Comparison of ENCODE assay signal across 15 cellular contexts in the genomic region with DNA sequence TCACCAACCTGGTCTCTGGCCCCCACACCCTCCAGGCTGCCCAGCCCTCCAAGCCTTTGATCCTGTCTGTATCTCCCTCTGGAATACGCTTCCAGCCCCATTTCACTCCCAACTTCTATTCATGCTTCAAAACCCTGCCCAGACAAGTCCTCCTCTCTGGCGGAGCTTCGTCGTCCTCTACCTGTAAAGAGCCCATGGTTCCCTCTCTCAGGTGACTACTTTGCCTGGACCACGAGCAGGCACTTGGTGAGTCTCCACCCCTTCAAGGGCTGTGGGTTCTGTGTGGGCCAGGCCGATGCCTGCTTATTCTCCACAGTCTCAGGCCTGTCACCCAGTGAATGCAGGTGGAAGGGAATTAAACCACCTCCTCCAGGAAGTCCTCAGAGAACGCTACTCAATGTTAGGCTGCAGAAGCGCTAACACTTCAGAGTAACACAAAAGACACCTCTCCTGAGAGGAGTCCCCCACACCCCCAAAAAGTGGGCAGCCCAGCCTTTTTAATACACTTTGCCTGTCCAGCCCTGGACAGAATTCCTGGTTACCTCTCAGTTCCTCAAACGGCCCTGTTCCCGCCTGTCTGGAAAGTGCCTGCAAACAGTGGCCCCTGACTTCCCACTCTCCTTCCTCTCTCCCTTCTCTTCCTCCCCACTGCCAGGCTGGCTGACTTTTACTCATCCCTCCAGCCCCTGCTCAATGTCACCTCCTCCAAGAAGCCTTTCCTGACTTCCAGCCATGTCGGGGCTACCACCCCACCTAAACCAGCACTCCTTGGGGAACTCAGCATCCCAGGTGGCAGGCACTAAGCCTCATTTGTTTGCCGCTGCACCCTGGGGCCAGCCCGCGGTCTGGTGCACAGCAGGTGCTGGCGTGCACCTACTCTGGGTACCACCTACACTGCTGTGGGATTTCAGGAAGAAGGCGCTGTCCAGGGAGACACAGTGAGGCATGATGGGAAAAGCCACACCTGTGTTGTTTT. TPM values are rescaled to one million over a fixed set of nuclear protein-coding genes. Genes with fewer than 3 reads are reported as not detected.
A peak's percentile ranks its signal among the peaks of the same experiment; 100 is the strongest.
DNase-seq lines count a peak whose midpoint lies in the region; ATAC-seq and TF ChIP-seq lines count a peak whose summit lies in the region.
"Had no signal": no experiment of that assay in that cellular context is flagged by ENCODE, and none has a peak within 500 bp of the region (broad histone marks: within the 10 kb centered on the region; RNA-seq: fewer than 3 reads in every experiment).

No MANE protein-coding gene starts in this region.

- peak overlapping the region; percentile 45 for H3K4me3 Mint-ChIP-seq in activated T-helper 2 cell treated with anti-CD3 and anti-CD28 coated beads, Interferon-gamma antibody, Interleukin-2, Interleukin-4, amounts not matched to agents 10 μg/mL and 5 μg/mL and 100 μg/mL, durations not matched to agents 14 hours and 24 hours and 36 hours (ENCODE audit: low read depth)
- no peak overlapping the region for H3K4me3 Mint-ChIP-seq in nephron progenitor cell
- no peak overlapping the region for H3K4me3 Mint-ChIP-seq in endothelial cell (ENCODE audit: unreplicated experiment)

- H3K4me1 Mint-ChIP-seq in activated T-helper 2 cell treated with anti-CD3 and anti-CD28 coated beads, Interferon-gamma antibody, Interleukin-2, Interleukin-4, amounts not matched to agents 10 μg/mL and 5 μg/mL and 100 μg/mL, durations not matched to agents 14 hours and 24 hours and 36 hours (ENCODE audit: low read depth): peaks cover 90% of the 10 kb centered on the region
- H3K4me1 Mint-ChIP-seq in nephron progenitor cell (peaks cover 26% of the 10 kb centered on the region), endothelial cell (ENCODE audit: unreplicated experiment) (peaks cover 20% of the 10 kb centered on the region)

- H4K5ac ChIP-seq in IMR-90 (ENCODE audit: low read depth, low read length): no peak overlapping the region

- no peak overlapping the region for H3K4me2 ChIP-seq in SK-N-SH
- no peak overlapping the region for H3K4me2 ChIP-seq in IMR-90 (ENCODE audit: low read depth, low read length)

- H3K18ac ChIP-seq in IMR-90 (ENCODE audit: low read depth, low read length): no peak overlapping the region

- H3K27me3 Mint-ChIP-seq in activated T-helper 2 cell treated with anti-CD3 and anti-CD28 coated beads, Interferon-gamma antibody, Interleukin-2, Interleukin-4, amounts not matched to agents 10 μg/mL and 5 μg/mL and 100 μg/mL, durations not matched to agents 14 hours and 24 hours and 36 hours (ENCODE audit: low read depth): no peaks in the 10 kb centered on the region
- H3K27me3 Mint-ChIP-seq in nephron progenitor cell (ENCODE audit: low read depth, poor library complexity): peaks cover 11% of the 10 kb centered on the region
- H3K27me3 Mint-ChIP-seq in endothelial cell (ENCODE audit: unreplicated experiment): peaks cover 11% of the 10 kb centered on the region

- H2AK9ac ChIP-seq in IMR-90 (replicated peaks; ENCODE audit: low read depth, low read length, poor library complexity): peak overlapping the region; percentile 28

- H3K27me3 ChIP-seq in SK-N-SH (ENCODE audit: insufficient read depth) (no peaks in the 10 kb centered on the region), IMR-90 (ENCODE audit: control insufficient read depth, insufficient read depth, low read length) (no peaks in the 10 kb centered on the region; the same call in 1 of the 2 replicates)

- H3K4me3 ChIP-seq in SK-N-SH (ENCODE audit: low read depth in 2 of 2, low read length in 1 of 2) (no peak overlapping the region), IMR-90 (ENCODE audit: insufficient read depth, low read depth, low read length) (no peak overlapping the region)

- H3K27ac Mint-ChIP-seq in activated T-helper 2 cell treated with anti-CD3 and anti-CD28 coated beads, Interferon-gamma antibody, Interleukin-2, Interleukin-4, amounts not matched to agents 10 μg/mL and 5 μg/mL and 100 μg/mL, durations not matched to agents 14 hours and 24 hours and 36 hours: peak overlapping the region; percentile 88
- peak overlapping the region; percentile 88 for H3K27ac Mint-ChIP-seq in nephron progenitor cell
- H3K27ac Mint-ChIP-seq in endothelial cell (ENCODE audit: unreplicated experiment): no peak overlapping the region

- in situ Hi-C loops in IMR-90 (cut with MboI; ENCODE audit: low sequenced_read_pairs): no loop called here

- POLR2A ChIA-PET in SK-N-SH (lab: Yijun Ruan, JAX) (no interaction called here), IMR-90 (lab: Charles Lee; ENCODE audit: unreplicated experiment) (no interaction called here)

- no peak for TF ChIP-seq EP300 in SK-N-SH (IDR thresholded peaks at IDR 0.05; ENCODE audit: borderline replicate concordance in 1 of 2, low read depth in 1 of 2, low read length in 1 of 2)

- H2BK5ac ChIP-seq in IMR-90 (ENCODE audit: low read depth, low read length, poor library complexity, severe bottlenecking): no peak overlapping the region

- no peak overlapping the region for H3K14ac ChIP-seq in IMR-90 (replicated peaks; ENCODE audit: low read depth, low read length)

- no peak overlapping the region for H2BK15ac ChIP-seq in IMR-90 (ENCODE audit: low read depth, low read length)

- peaks cover 3% of the 10 kb centered on the region for H3F3A ChIP-seq in SK-N-SH (replicated peaks; ENCODE audit: insufficient read depth)

- H4K91ac ChIP-seq in IMR-90 (ENCODE audit: insufficient read depth, low read depth, low read length): no peak overlapping the region

- no peaks in the 10 kb centered on the region for H3K9me3 Mint-ChIP-seq in activated T-helper 2 cell treated with anti-CD3 and anti-CD28 coated beads, Interferon-gamma antibody, Interleukin-2, Interleukin-4, amounts not matched to agents 10 μg/mL and 5 μg/mL and 100 μg/mL, durations not matched to agents 14 hours and 24 hours and 36 hours
- H3K9me3 Mint-ChIP-seq in nephron progenitor cell (no peaks in the 10 kb centered on the region), endothelial cell (ENCODE audit: unreplicated experiment) (no peaks in the 10 kb centered on the region)

- no peak overlapping the region for H2BK120ac ChIP-seq in IMR-90 (ENCODE audit: low read depth, low read length)

- TF ChIP-seq POLR2A in IMR-90 (IDR thresholded peaks at IDR 0.05; ENCODE audit: low read depth, low read length): no peak

- H3K56ac ChIP-seq in IMR-90 (ENCODE audit: extremely low read depth, insufficient read depth, low read length): no peak overlapping the region

- no peak overlapping the region for H2AFZ ChIP-seq in SK-N-SH (ENCODE audit: low read depth)
- no peak overlapping the region for H2AFZ ChIP-seq in IMR-90 (replicated peaks; ENCODE audit: low read length, poor library complexity)

- no peaks in the 10 kb centered on the region for H3K36me3 ChIP-seq in SK-N-SH (replicated peaks in 1 of 2; ENCODE audit: control insufficient read depth in 1 of 2, insufficient read depth in 2 of 2, low read length in 1 of 2)
- H3K36me3 ChIP-seq in IMR-90 (ENCODE audit: control insufficient read depth, insufficient read depth, low read length): no peaks in the 10 kb centered on the region

- H3K4ac ChIP-seq in IMR-90 (ENCODE audit: low read depth, low read length): no peak overlapping the region

- peaks cover 94% of the 10 kb centered on the region for H3K36me3 Mint-ChIP-seq in activated T-helper 2 cell treated with anti-CD3 and anti-CD28 coated beads, Interferon-gamma antibody, Interleukin-2, Interleukin-4, amounts not matched to agents 10 μg/mL and 5 μg/mL and 100 μg/mL, durations not matched to agents 14 hours and 24 hours and 36 hours (ENCODE audit: low read depth)
- H3K36me3 Mint-ChIP-seq in nephron progenitor cell (ENCODE audit: low read depth) (no peaks in the 10 kb centered on the region), endothelial cell (ENCODE audit: low read depth, unreplicated experiment) (no peaks in the 10 kb centered on the region)

- H3K9me3 ChIP-seq in SK-N-SH (no peaks in the 10 kb centered on the region), IMR-90 (ENCODE audit: control insufficient read depth, insufficient read depth, low read length) (no peaks in the 10 kb centered on the region)

- H3K27ac ChIP-seq in SK-N-SH (ENCODE audit: low read depth in 2 of 2, low read length in 1 of 2): no peak overlapping the region
- H3K27ac ChIP-seq in IMR-90 (ENCODE audit: insufficient read depth, low read length): no peak overlapping the region
- H3K27ac ChIP-seq: 22Rv1, VCaP had no signal

- BruUV-seq in IMR-90 (replicated peaks; lab: Mats Ljungman, UMichigan): no TSS peak

- CTCF ChIA-PET in SK-N-SH (lab: Yijun Ruan, JAX) (interaction anchor here (1.1 kb wide), 1 partner anchor 25 kb away, joined by 4 read pairs; no protein-coding TSS in a partner anchor), IMR-90 (lab: Yijun Ruan, JAX) (no interaction called here)

- no peak overlapping the region for H2BK20ac ChIP-seq in IMR-90 (ENCODE audit: low read depth, low read length)

- no peak overlapping the region for H4K8ac ChIP-seq in IMR-90 (ENCODE audit: low read depth in 2 of 2, low read length in 2 of 2)

- H4K20me1 ChIP-seq in SK-N-SH (ENCODE audit: insufficient read depth) (no peaks in the 10 kb centered on the region), IMR-90 (ENCODE audit: insufficient read depth, low read length) (peaks cover 7% of the 10 kb centered on the region; the same call in 1 of the 2 replicates)

- H3K79me2 ChIP-seq in SK-N-SH (ENCODE audit: insufficient read depth): no peaks in the 10 kb centered on the region

- dilution Hi-C loops in IMR-90 (cut with HindIII; ENCODE audit: low sequenced_read_pairs, unreplicated experiment): no loop called here

- H3K4me1 ChIP-seq in SK-N-SH (ENCODE audit: control insufficient read depth in 1 of 2, insufficient read depth in 2 of 2, low read depth in 1 of 2, low read length in 1 of 2) (no peaks in the 10 kb centered on the region; a peak in 1 of 4 replicates), IMR-90 (ENCODE audit: control insufficient read depth, insufficient read depth, low read length) (peaks cover 4% of the 10 kb centered on the region)

- no peak for TF ChIP-seq CTCF in SK-N-SH (IDR thresholded peaks at IDR 0.05)
- TF ChIP-seq CTCF in IMR-90 (conservative IDR thresholded peaks at IDR 0.05; ENCODE audit: low read depth, low read length): no peak
- TF ChIP-seq CTCF in nephron progenitor cell (IDR thresholded peaks at IDR 0.05): no peak
- TF ChIP-seq CTCF in endothelial cell (IDR thresholded peaks at IDR 0.05; ENCODE audit: unreplicated experiment): no peak

- no peak for TF ChIP-seq RAD21 in SK-N-SH (IDR thresholded peaks at IDR 0.05; ENCODE audit: low read length)
- TF ChIP-seq RAD21 in IMR-90 (IDR thresholded peaks at IDR 0.05; ENCODE audit: low read length): no peak

- no peaks in the 10 kb centered on the region for H3K9me2 ChIP-seq in SK-N-SH

- H3K9me1 ChIP-seq in IMR-90 (ENCODE audit: insufficient read depth, low read length): no peaks in the 10 kb centered on the region

- WGBS in SK-N-SH (ENCODE audit: low lambda C conversion rate): 89% methylated on average over 16 of the region's 16 CpGs
- WGBS in IMR-90 (ENCODE audit: extremely low coverage in 2 of 2, insufficient read length in 1 of 2), 2 experiments: 100% methylated on average over 5 of the region's 16 CpGs; no CpG with 5 or more reads in 1 of the 2 experiments

- H3K23ac ChIP-seq in IMR-90 (ENCODE audit: low read depth, low read length): no peak overlapping the region

- H3K9ac ChIP-seq in SK-N-SH (no peak overlapping the region), IMR-90 (ENCODE audit: low read depth, low read length) (no peak overlapping the region)

- H2AK5ac ChIP-seq in IMR-90 (ENCODE audit: low read depth, low read length): peak overlapping the region; percentile 26; the same call in 1 of the 2 replicates

- ATAC-seq in SK-N-SH treated with all-trans-retinoic acid at 6 μM for 48 hours (no peak), IMR-90 (ENCODE audit: low read depth) (no peak)

- intact Hi-C loops in IMR-90 (cut with micrococcal nuclease): no loop called here
- intact Hi-C loops in activated T-helper 2 cell treated with anti-CD3 and anti-CD28 coated beads, Interferon-gamma antibody, Interleukin-2, Interleukin-4, amounts not matched to agents 10 μg/mL and 5 μg/mL and 100 μg/mL, durations not matched to agents 14 hours and 24 hours and 36 hours (cut with micrococcal nuclease): loop anchor here (5.0 to 10.0 kb wide), 4 partner anchors 32 to 370 kb away; a partner anchor contains a TSS

- no peaks in the 10 kb centered on the region; a peak in 1 of 4 replicates for H3K79me1 ChIP-seq in IMR-90 (ENCODE audit: low read depth in 1 of 2, low read length in 2 of 2)

- DNase-seq in SK-N-SH: no peak
- DNase-seq in IMR-90: no peak
- no peak for DNase-seq in activated T-helper 2 cell treated with anti-CD3 and anti-CD28 coated beads, Interferon-gamma antibody, Interleukin-2, Interleukin-4, amounts not matched to agents 10 μg/mL and 5 μg/mL and 100 μg/mL, durations not matched to agents 14 hours and 24 hours and 36 hours (ENCODE audit: low spot score)
- DNase-seq in nephron progenitor cell: no peak
- no peak for DNase-seq in mucosa of gallbladder (ENCODE audit: low spot score)
- no peak for DNase-seq in endothelial cell (ENCODE audit: low spot score)
- no peak for DNase-seq in NCI-H2107 (lab: John Stamatoyannopoulos, UW)
- DNase-seq: anterior cingulate cortex; effector CD4-positive, alpha-beta T cell; NCI-H446 had no signal

RNA-seq across cellular contexts. Expression of a gene that starts 9.0 kb away (rescaled TPM):
- polyA plus RNA-seq in SK-N-SH (2012; rRNA removed) (22.6 and 29.9 TPM in 2 replicates), IMR-90 (2012; rRNA removed) (72.3 and 77.1 TPM in 2 replicates)
- 14.6 and 19.9 TPM in 2 replicates for polyA plus RNA-seq in SK-N-SH (2012; cell fraction: cytosol; rRNA removed)
- polyA plus RNA-seq in SK-N-SH (2012; cell fraction: nucleus; rRNA removed): 20.3 and 21.2 TPM in 2 replicates
- total RNA-seq in IMR-90 (2012; rRNA removed) (10.0 and 11.1 TPM in 2 replicates), mucosa of gallbladder (46.4 TPM), endothelial cell (ENCODE audit: unreplicated experiment) (16.6 TPM)
- polyA plus RNA-seq in IMR-90 (2012; cell fraction: cytosol; rRNA removed): 56.9 and 106 TPM in 2 replicates
- polyA plus RNA-seq in IMR-90 (2012; cell fraction: nucleus; rRNA removed; ENCODE audit: low replicate concordance): 33.8 and 79.6 TPM in 2 replicates
- total RNA-seq in activated T-helper 2 cell treated with anti-CD3 and anti-CD28 coated beads, Interferon-gamma antibody, Interleukin-2, Interleukin-4, amounts not matched to agents 10 μg/mL and 5 μg/mL and 100 μg/mL, durations not matched to agents 14 hours and 24 hours and 36 hours: 499 and 506 TPM in 2 replicates

RNA-seq across cellular contexts. Expression of a gene that starts 22.7 kb away (rescaled TPM):
- 0.02 TPM in 1 of 2 replicates, not detected in the other for polyA plus RNA-seq in SK-N-SH (2012; rRNA removed)
- 0.03 TPM in 2 replicates for polyA plus RNA-seq in SK-N-SH (2012; cell fraction: cytosol; rRNA removed)
- polyA plus RNA-seq in SK-N-SH (2012; cell fraction: nucleus; rRNA removed): 0.01 and 0.04 TPM in 2 replicates
- total RNA-seq in IMR-90 (2012; rRNA removed): under 0.01 TPM in 2 replicates
- polyA plus RNA-seq in IMR-90 (2012; rRNA removed): 0.07 TPM in 2 replicates
- 0.03 and 0.04 TPM in 2 replicates for polyA plus RNA-seq in IMR-90 (2012; cell fraction: cytosol; rRNA removed)
- 0.09 and 0.16 TPM in 2 replicates for polyA plus RNA-seq in IMR-90 (2012; cell fraction: nucleus; rRNA removed; ENCODE audit: low replicate concordance)
- 0.64 and 0.75 TPM in 2 replicates for total RNA-seq in activated T-helper 2 cell treated with anti-CD3 and anti-CD28 coated beads, Interferon-gamma antibody, Interleukin-2, Interleukin-4, amounts not matched to agents 10 μg/mL and 5 μg/mL and 100 μg/mL, durations not matched to agents 14 hours and 24 hours and 36 hours
- total RNA-seq in mucosa of gallbladder: 0.06 TPM
- total RNA-seq in endothelial cell (ENCODE audit: unreplicated experiment): 0.13 TPM
- total RNA-seq: lower leg skin, subcutaneous adipose tissue had no signal

RNA-seq across cellular contexts. Expression of a gene that starts 47.0 kb away (rescaled TPM):
- polyA plus RNA-seq in SK-N-SH (2012; rRNA removed) (47.4 and 47.7 TPM in 2 replicates), IMR-90 (2012; rRNA removed) (10.0 and 10.9 TPM in 2 replicates)
- 20.7 and 30.3 TPM in 2 replicates for polyA plus RNA-seq in SK-N-SH (2012; cell fraction: cytosol; rRNA removed)
- polyA plus RNA-seq in SK-N-SH (2012; cell fraction: nucleus; rRNA removed): 103 and 122 TPM in 2 replicates
- total RNA-seq in IMR-90 (2012; rRNA removed) (1.1 TPM in 2 replicates), mucosa of gallbladder (7.2 TPM), endothelial cell (ENCODE audit: unreplicated experiment) (32.7 TPM)
- polyA plus RNA-seq in IMR-90 (2012; cell fraction: cytosol; rRNA removed): 3.1 and 9.8 TPM in 2 replicates
- polyA plus RNA-seq in IMR-90 (2012; cell fraction: nucleus; rRNA removed; ENCODE audit: low replicate concordance): 53.9 and 59.1 TPM in 2 replicates
- 7.5 and 7.7 TPM in 2 replicates for total RNA-seq in activated T-helper 2 cell treated with anti-CD3 and anti-CD28 coated beads, Interferon-gamma antibody, Interleukin-2, Interleukin-4, amounts not matched to agents 10 μg/mL and 5 μg/mL and 100 μg/mL, durations not matched to agents 14 hours and 24 hours and 36 hours

RNA-seq across cellular contexts. Expression of a gene that starts 47.3 kb away (rescaled TPM):
- polyA plus RNA-seq in SK-N-SH (2012; rRNA removed) (0.03 and 0.07 TPM in 2 replicates), IMR-90 (2012; rRNA removed) (0.55 and 0.85 TPM in 2 replicates)
- polyA plus RNA-seq in SK-N-SH (2012; cell fraction: cytosol; rRNA removed): 0.01 and 0.04 TPM in 2 replicates
- 0.08 and 0.13 TPM in 2 replicates for polyA plus RNA-seq in SK-N-SH (2012; cell fraction: nucleus; rRNA removed)
- total RNA-seq in IMR-90 (2012; rRNA removed) (0.28 and 0.36 TPM in 2 replicates), mucosa of gallbladder (24.1 TPM), endothelial cell (ENCODE audit: unreplicated experiment) (0.33 TPM)
- 0.38 TPM in 2 replicates for polyA plus RNA-seq in IMR-90 (2012; cell fraction: cytosol; rRNA removed)
- 0.68 and 0.84 TPM in 2 replicates for polyA plus RNA-seq in IMR-90 (2012; cell fraction: nucleus; rRNA removed; ENCODE audit: low replicate concordance)
- total RNA-seq in activated T-helper 2 cell treated with anti-CD3 and anti-CD28 coated beads, Interferon-gamma antibody, Interleukin-2, Interleukin-4, amounts not matched to agents 10 μg/mL and 5 μg/mL and 100 μg/mL, durations not matched to agents 14 hours and 24 hours and 36 hours: 45.9 and 49.8 TPM in 2 replicates

Comparison
In these comparisons a context has a peak if more than half of its experiments do, and no peak if none do; other contexts are left out.
1. RNA of a gene that starts 9.0 kb away (total RNA-seq): 499 to 506 TPM in activated T-helper 2 cell treated with anti-CD3 and anti-CD28 coated beads, Interferon-gamma antibody, Interleukin-2, Interleukin-4, amounts not matched to agents 10 μg/mL and 5 μg/mL and 100 μg/mL, durations not matched to agents 14 hours and 24 hours and 36 hours; 46.4 TPM in mucosa of gallbladder (single experiment), 16.6 TPM in endothelial cell (single experiment) and 10.0 to 11.1 TPM in IMR-90; every median in the first group is over 10 times any median in the second.